In the genomic region with DNA sequence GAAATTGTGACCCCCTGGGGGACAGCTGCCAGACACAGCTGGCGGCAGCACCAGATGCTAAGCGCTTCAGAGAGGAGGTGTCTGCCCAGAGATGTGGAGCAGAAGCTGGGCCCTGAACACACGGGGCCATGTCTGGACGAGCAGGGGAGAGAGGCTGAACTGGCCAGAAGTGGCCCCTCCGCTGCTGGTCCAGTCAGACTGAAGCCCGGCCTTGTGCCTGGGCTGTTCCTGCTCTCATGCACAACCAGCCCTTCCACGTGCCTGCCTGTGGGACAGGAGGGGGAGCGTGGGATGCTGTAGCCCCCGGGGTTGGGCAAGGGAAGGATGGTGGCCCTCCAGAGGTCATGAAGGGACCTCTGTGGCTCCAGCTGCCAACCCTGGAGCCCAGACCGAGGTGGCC, we compare ENCODE assay signal across 1 cellular context.
TF ChIP-seq lines count a peak whose summit lies in the region.

No MANE protein-coding gene starts in this region.

TF ChIP-seq in H1, 55 proteins besides CTCF, POLR2A, EP300 and RAD21:
- TF ChIP-seq CHD2 (IDR thresholded peaks at IDR 0.05; ENCODE audit: low read length) (no peak), TBP (IDR thresholded peaks at IDR 0.05; ENCODE audit: low read depth, low read length) (no peak), KDM5A (IDR thresholded peaks at IDR 0.05; ENCODE audit: low read length) (no peak), SUZ12 (IDR thresholded peaks at IDR 0.05; ENCODE audit: low read length) (no peak), BCL11A (IDR thresholded peaks at IDR 0.05; ENCODE audit: low read depth in 2 of 2, low read length in 2 of 2) (no peak), SP2 (IDR thresholded peaks at IDR 0.05; ENCODE audit: low read length) (no peak), NANOG (IDR thresholded peaks at IDR 0.05; ENCODE audit: insufficient read depth, low read depth, low read length, poor library complexity, severe bottlenecking) (no peak), SIRT6 (IDR thresholded peaks at IDR 0.05; ENCODE audit: low read length) (no peak), TAF7 (optimal IDR thresholded peaks at IDR 0.05; ENCODE audit: borderline replicate concordance, low read depth, low read length) (no peak), GTF2F1 (IDR thresholded peaks at IDR 0.05; ENCODE audit: borderline replicate concordance, low read depth, low read length) (no peak), SP1 (IDR thresholded peaks at IDR 0.05; ENCODE audit: low read depth, low read length) (no peak)
TF ChIP-seq in H1: peak in this region for 0.
